ENCODE assay signal across 8 cellular contexts in genomic region chr5:157546456-157547100, GRCh38. TPM values are rescaled to one million over a fixed set of nuclear protein-coding genes. Genes with fewer than 3 reads are reported as not detected.
A peak's percentile ranks its signal among the peaks of the same experiment; 100 is the strongest.
DNase-seq lines count a peak whose midpoint lies in the region; ATAC-seq and TF ChIP-seq lines count a peak whose summit lies in the region.

No MANE protein-coding gene starts in this region.

- no peak overlapping the region for H2BK12ac ChIP-seq in trophoblast cell (ENCODE audit: low read length)

- H2BK120ac ChIP-seq in trophoblast cell (ENCODE audit: insufficient read depth, low read length, poor library complexity), result no peak overlapping the region

- H3K27me3 ChIP-seq in Caco-2 (replicated peaks; ENCODE audit: control insufficient read depth, insufficient read depth, low read length), result no peaks in the 10 kb centered on the region
- H3K27me3 ChIP-seq in trophoblast cell (ENCODE audit: insufficient read depth, low read length), result no peaks in the 10 kb centered on the region
- H3K27me3 ChIP-seq in spleen (replicated peaks in 1 of 7), result no peaks in the 10 kb centered on the region
- no peaks in the 10 kb centered on the region for H3K27me3 ChIP-seq in ovary

- H4K12ac ChIP-seq in trophoblast cell (ENCODE audit: low read depth, low read length), result no peak overlapping the region

- H3K23ac ChIP-seq in trophoblast cell (ENCODE audit: low read length), result no peak overlapping the region

- H3K27me3 Mint-ChIP-seq in Caco-2 (ENCODE audit: insufficient read depth, unreplicated experiment) (no peaks in the 10 kb centered on the region), T-cell (no peaks in the 10 kb centered on the region)

- no peak overlapping the region for H3K14ac ChIP-seq in trophoblast cell (ENCODE audit: low read length)

- POLR2A ChIA-PET in Caco-2 (lab: Charles Lee), result no interaction called here
- POLR2A ChIA-PET in T-cell (lab: Charles Lee), result interaction anchor here in 1 of 2 donors (0.6 kb wide), 1 partner anchor 379 kb away, joined by 3 read pairs; no protein-coding TSS in a partner anchor

- H3K27ac ChIP-seq in trophoblast cell (ENCODE audit: low read depth, low read length), result no peak overlapping the region
- H3K27ac ChIP-seq in spleen, result peak overlapping the region in 4 of 8 donors; percentile 82 to 91 (median 84)
- no peak overlapping the region for H3K27ac ChIP-seq in ovary

- H3K4me3 Mint-ChIP-seq in Caco-2 (ENCODE audit: unreplicated experiment), result peak overlapping the region; percentile 50
- peak overlapping the region in 2 of 3 donors; percentile 0 to 69 for H3K4me3 Mint-ChIP-seq in T-cell

- peaks cover 69% of the 10 kb centered on the region for H3K4me1 ChIP-seq in Caco-2
- peaks cover 3 to 19% of the 10 kb centered on the region in 2 experiments for H3K4me1 ChIP-seq in trophoblast cell (ENCODE audit: control insufficient read depth in 1 of 2, insufficient read depth in 2 of 2, low read length in 2 of 2)
- peaks cover 44 to 99% (median 84%) of the 10 kb centered on the region in 6 donors for H3K4me1 ChIP-seq in spleen
- peaks cover 10% of the 10 kb centered on the region for H3K4me1 ChIP-seq in ovary (ENCODE audit: insufficient read depth)

- H3K36me3 ChIP-seq in Caco-2 (ENCODE audit: control insufficient read depth, insufficient read depth, low read length) (no peaks in the 10 kb centered on the region), trophoblast cell (ENCODE audit: control insufficient read depth in 1 of 2, insufficient read depth in 2 of 2, low read length in 2 of 2) (peaks cover 20 to 28% of the 10 kb centered on the region in 2 experiments), spleen (no peaks in the 10 kb centered on the region), ovary (no peaks in the 10 kb centered on the region)

- WGBS in trophoblast cell (ENCODE audit: extremely low coverage, insufficient coverage, insufficient read length), result no CpG with 5 or more reads among the region's 6 CpGs
- 78 to 90% (median 81%) methylated on average over 6 of the region's 6 CpGs for WGBS in spleen, 5 donors
- 38 to 51% (median 51%) methylated on average over 6 of the region's 6 CpGs for WGBS in ovary, 3 donors

- no peak overlapping the region for H2AFZ ChIP-seq in trophoblast cell (ENCODE audit: insufficient read depth, low read length, poor library complexity)

- TF ChIP-seq EP300 in ovary (IDR thresholded peaks at IDR 0.05), result no peak

- H3K4me1 Mint-ChIP-seq in Caco-2 (ENCODE audit: low read depth, unreplicated experiment) (peaks cover 72% of the 10 kb centered on the region), T-cell (peaks cover 61 to 97% (median 90%) of the 10 kb centered on the region in 3 donors)

- H3K4me2 ChIP-seq in trophoblast cell (ENCODE audit: low read length), result no peak overlapping the region

- H3K9ac ChIP-seq in trophoblast cell (ENCODE audit: low read length), result no peak overlapping the region

- CTCF ChIA-PET in Caco-2 (lab: Charles Lee), result no interaction called here
- CTCF ChIA-PET in T-cell (lab: Charles Lee), result no interaction called here

- peaks cover 11% of the 10 kb centered on the region for H3K9me3 Mint-ChIP-seq in Caco-2 (ENCODE audit: unreplicated experiment)
- H3K9me3 Mint-ChIP-seq in T-cell, result no peaks in the 10 kb centered on the region

- TF ChIP-seq CTCF in Caco-2 (IDR thresholded peaks at IDR 0.05; ENCODE audit: insufficient read depth in 1 of 2, low read depth in 1 of 2, low read length in 1 of 2, severe bottlenecking in 1 of 2, unreplicated experiment in 1 of 2), result no peak
- no peak for TF ChIP-seq CTCF in spleen (IDR thresholded peaks at IDR 0.05 in 8 of 11, conservative IDR thresholded peaks at IDR 0.05 in 3 of 11)
- no peak for TF ChIP-seq CTCF in ovary (IDR thresholded peaks at IDR 0.05)

- H3K4ac ChIP-seq in trophoblast cell (ENCODE audit: low read depth, low read length), result peak overlapping the region; percentile 52

- H3K4me3 ChIP-seq in Caco-2 (ENCODE audit: low read depth, low read length) (no peak overlapping the region), trophoblast cell (ENCODE audit: low read depth, low read length) (no peak overlapping the region), spleen (no peak overlapping the region), ovary (no peak overlapping the region)

- H3K79me2 ChIP-seq in trophoblast cell (ENCODE audit: control insufficient read depth, insufficient read depth, low read length, poor library complexity), result peaks cover 12% of the 10 kb centered on the region

- peaks cover 37% of the 10 kb centered on the region for H3K36me3 Mint-ChIP-seq in Caco-2 (ENCODE audit: insufficient read depth, unreplicated experiment)
- peaks cover 11% of the 10 kb centered on the region for H3K36me3 Mint-ChIP-seq in T-cell

- DNase-seq in Caco-2 (peak; percentile 48 to 63), T-cell (no peak), fibroblast of peridontal ligament (ENCODE audit: extremely low read depth) (peak; percentile 50), trophoblast cell (no peak), spleen (no peak), ovary (no peak), midbrain (lab: John Stamatoyannopoulos, UW) (no peak)

- TF ChIP-seq POLR2A in spleen (IDR thresholded peaks at IDR 0.05), result no peak
- no peak for TF ChIP-seq POLR2A in ovary (IDR thresholded peaks at IDR 0.05)

- H3K27ac Mint-ChIP-seq in Caco-2 (ENCODE audit: unreplicated experiment) (peak overlapping the region; percentile 83), T-cell (peak overlapping the region; percentile 91 to 98)

- intact Hi-C loops in Caco-2 (cut with micrococcal nuclease; ENCODE audit: unreplicated experiment) (loop anchor here (5.0 kb wide), 1 partner anchor 76 kb away; no protein-coding TSS in a partner anchor), spleen (cut with DNase I; ENCODE audit: low total_unique reads) (no loop called here), ovary (cut with DNase I) (no loop called here)

- no peak overlapping the region for H2BK5ac ChIP-seq in trophoblast cell (ENCODE audit: low read depth, low read length, poor library complexity)

- no peak overlapping the region for H2AK5ac ChIP-seq in trophoblast cell (ENCODE audit: low read length)

- BruUV-seq in Caco-2 (replicated peaks; lab: Mats Ljungman, UMichigan), result no TSS peak

- no peak for ATAC-seq in T-cell (replicated peaks in 1 of 4)
- ATAC-seq in HG02623 (IDR thresholded peaks at IDR 0.05; ENCODE audit: unreplicated experiment), result no peak

- no peaks in the 10 kb centered on the region for H3K79me1 ChIP-seq in trophoblast cell (ENCODE audit: low read length)

- H3K9me3 ChIP-seq in Caco-2, result no peaks in the 10 kb centered on the region
- H3K9me3 ChIP-seq in trophoblast cell (ENCODE audit: insufficient read depth, low read depth, low read length), result no peaks in the 10 kb centered on the region
- H3K9me3 ChIP-seq in spleen, result no peaks in the 10 kb centered on the region
- H3K9me3 ChIP-seq in ovary, result no peaks in the 10 kb centered on the region

- no peak overlapping the region for H4K91ac ChIP-seq in trophoblast cell (ENCODE audit: low read depth, low read length)

- H4K8ac ChIP-seq in trophoblast cell (ENCODE audit: low read depth, low read length), result no peak overlapping the region

- no peak overlapping the region for H3K18ac ChIP-seq in trophoblast cell (ENCODE audit: low read length)

RNA-seq across cellular contexts. Expression of gene ADAM19, which starts 29.0 kb away (rescaled TPM):
- total RNA-seq in Caco-2 (2022) (62.9 and 69.4 TPM in 2 replicates), T-cell (10 to 100 TPM; 30.7 to 64.1 (median 41.8) TPM), spleen (10 to 100 TPM; 45.8 to 71.1 (median 52.9) TPM), ovary (10 to 100 TPM in 2 of 7 donors, 1 to 10 TPM in 5; 1.7 to 11.6 (median 3.0) TPM)
- 241 and 257 TPM in 2 replicates for polyA plus RNA-seq in trophoblast cell (2013)
- polyA plus RNA-seq in spleen (10 to 100 TPM; 10.9 to 13.0 (median 11.5) TPM), ovary (10 to 100 TPM in 1 of 2 donors, 1 to 10 TPM in 1; 1.6 to 10.1 TPM)

Comparison
In these comparisons a context has a peak if more than half of its experiments do, and no peak if none do; other contexts are left out.
1. DNase-seq: peak in Caco-2 (2 of 2) and fibroblast of peridontal ligament (single experiment); none in T-cell (0 of 34), trophoblast cell (0 of 2), spleen (single experiment), ovary (0 of 5) and midbrain (single experiment).